Comparison of ENCODE assay signal across 10 cellular contexts in the genomic region with DNA sequence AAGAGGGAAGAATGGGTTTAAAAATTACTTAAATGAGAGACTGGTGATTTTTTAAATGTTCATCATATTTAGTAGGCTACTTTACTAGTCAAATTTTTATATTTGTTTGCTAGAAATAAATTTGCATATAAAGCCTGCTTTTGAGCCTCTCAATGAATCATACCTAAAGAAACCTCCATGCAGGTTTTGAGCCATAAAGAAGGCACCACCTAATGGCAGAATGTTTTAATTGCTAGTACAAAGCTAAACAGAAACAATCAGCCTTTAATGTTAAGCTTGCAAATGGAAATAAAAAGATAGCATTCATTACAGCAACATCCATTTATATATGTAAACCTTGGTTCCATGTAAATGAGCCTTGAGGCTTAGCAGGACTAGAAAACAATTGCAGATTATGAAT.
DNase-seq lines count a peak whose midpoint lies in the region; ATAC-seq and TF ChIP-seq lines count a peak whose summit lies in the region.
"Had no signal": no experiment of that assay in that cellular context is flagged by ENCODE, and none has a peak within 500 bp of the region (broad histone marks: within the 10 kb centered on the region; RNA-seq: fewer than 3 reads in every experiment).

No MANE protein-coding gene starts in this region.

- H3K9ac ChIP-seq in GM23248 (no peak overlapping the region), OCI-LY3 (ENCODE audit: low read length) (no peak overlapping the region)

- CTCF ChIA-PET in activated naive CD4-positive, alpha-beta T cell treated with anti-CD3 and anti-CD28 coated beads, Interleukin-2, amount 10 ng/mL, durations not matched to agents 7 days and 5 days (lab: Charles Lee): no interaction called here
- CTCF ChIA-PET in activated CD8-positive, alpha-beta T cell treated with anti-CD3 and anti-CD28 coated beads, Interleukin-2, amount 10 ng/mL, durations not matched to agents 7 days and 5 days (lab: Charles Lee): no interaction called here

- no peak overlapping the region for H3K4me3 Mint-ChIP-seq in activated naive CD4-positive, alpha-beta T cell treated with anti-CD3 and anti-CD28 coated beads, Interleukin-2, amount 10 ng/mL, durations not matched to agents 7 days and 5 days
- no peak overlapping the region for H3K4me3 Mint-ChIP-seq in activated CD8-positive, alpha-beta T cell treated with anti-CD3 and anti-CD28 coated beads, Interleukin-2, amount 10 ng/mL, durations not matched to agents 7 days and 5 days
- H3K4me3 Mint-ChIP-seq: activated T-cell treated with anti-CD3 and anti-CD28 coated beads, Interleukin-2, amount 50 U/mL, for 72 hours had no signal

- H3K27me3 ChIP-seq in GM23248 (replicated peaks; ENCODE audit: insufficient read depth): no peaks in the 10 kb centered on the region
- H3K27me3 ChIP-seq in OCI-LY3 (ENCODE audit: low read depth, low read length): no peaks in the 10 kb centered on the region

- H2AFZ ChIP-seq in GM23248: no peak overlapping the region
- H2AFZ ChIP-seq in OCI-LY3 (ENCODE audit: low read depth, low read length): no peak overlapping the region

- H3K4me2 ChIP-seq in GM23248 (ENCODE audit: unreplicated experiment) (no peak overlapping the region), OCI-LY3 (ENCODE audit: low read length) (no peak overlapping the region)

- H3K4me1 Mint-ChIP-seq in activated naive CD4-positive, alpha-beta T cell treated with anti-CD3 and anti-CD28 coated beads, Interleukin-2, amount 10 ng/mL, durations not matched to agents 7 days and 5 days: no peaks in the 10 kb centered on the region
- H3K4me1 Mint-ChIP-seq in activated CD8-positive, alpha-beta T cell treated with anti-CD3 and anti-CD28 coated beads, Interleukin-2, amount 10 ng/mL, durations not matched to agents 7 days and 5 days (ENCODE audit: low read depth): no peaks in the 10 kb centered on the region

- H3K36me3 ChIP-seq in GM23248 (ENCODE audit: low read depth) (no peaks in the 10 kb centered on the region), OCI-LY3 (replicated peaks; ENCODE audit: low read depth, low read length) (no peaks in the 10 kb centered on the region)

- no peaks in the 10 kb centered on the region for H3F3A ChIP-seq in GM23248 (ENCODE audit: insufficient read depth)

- peak; percentile 32 for DNase-seq in COLO829 (ENCODE audit: low spot score)
- peak; percentile 3 for DNase-seq in GM23248
- peak; percentile 42 for DNase-seq in fibroblast of pulmonary artery (ENCODE audit: low read depth)
- no peak for DNase-seq in activated naive CD4-positive, alpha-beta T cell treated with anti-CD3 and anti-CD28 coated beads, Interleukin-2, amount 10 ng/mL, durations not matched to agents 7 days and 5 days
- no peak for DNase-seq in NCI-H2029 (lab: John Stamatoyannopoulos, UW)
- DNase-seq in NCI-H187 (lab: John Stamatoyannopoulos, UW): no peak
- DNase-seq in activated CD8-positive, alpha-beta T cell treated with anti-CD3 and anti-CD28 coated beads, Interleukin-2, amount 10 ng/mL, durations not matched to agents 7 days and 5 days: no peak
- DNase-seq: activated T-cell treated with anti-CD3 and anti-CD28 coated beads, Interleukin-2, amount 50 U/mL, for 72 hours; EL had no signal

- H3K27ac Mint-ChIP-seq in activated naive CD4-positive, alpha-beta T cell treated with anti-CD3 and anti-CD28 coated beads, Interleukin-2, amount 10 ng/mL, durations not matched to agents 7 days and 5 days: no peak overlapping the region
- H3K27ac Mint-ChIP-seq in activated CD8-positive, alpha-beta T cell treated with anti-CD3 and anti-CD28 coated beads, Interleukin-2, amount 10 ng/mL, durations not matched to agents 7 days and 5 days: no peak overlapping the region
- H3K27ac Mint-ChIP-seq: activated T-cell treated with anti-CD3 and anti-CD28 coated beads, Interleukin-2, amount 50 U/mL, for 72 hours had no signal

- H3K9me3 ChIP-seq in GM23248 (ENCODE audit: low read depth) (no peaks in the 10 kb centered on the region), OCI-LY3 (ENCODE audit: insufficient read depth, low read length) (no peaks in the 10 kb centered on the region)

- H3K4me3 ChIP-seq in GM23248 (no peak overlapping the region), OCI-LY3 (ENCODE audit: low read length) (no peak overlapping the region), fibroblast of pulmonary artery (replicated peaks; ENCODE audit: low read depth, low read length) (no peak overlapping the region)

- in situ Hi-C loops in GM23248 (cut with MboI): no loop called here

- H3K27ac ChIP-seq in GM23248 (no peak overlapping the region), OCI-LY3 (ENCODE audit: low read length) (no peak overlapping the region)

- H3K27me3 Mint-ChIP-seq in activated naive CD4-positive, alpha-beta T cell treated with anti-CD3 and anti-CD28 coated beads, Interleukin-2, amount 10 ng/mL, durations not matched to agents 7 days and 5 days: no peaks in the 10 kb centered on the region
- H3K27me3 Mint-ChIP-seq in activated CD8-positive, alpha-beta T cell treated with anti-CD3 and anti-CD28 coated beads, Interleukin-2, amount 10 ng/mL, durations not matched to agents 7 days and 5 days (ENCODE audit: low read depth): no peaks in the 10 kb centered on the region

- POLR2A ChIA-PET in activated CD8-positive, alpha-beta T cell treated with anti-CD3 and anti-CD28 coated beads, Interleukin-2, amount 10 ng/mL, durations not matched to agents 7 days and 5 days (lab: Charles Lee): no interaction called here

- H3K9me2 ChIP-seq in GM23248 (ENCODE audit: insufficient read depth): no peaks in the 10 kb centered on the region

- no peaks in the 10 kb centered on the region for H3K36me3 Mint-ChIP-seq in activated naive CD4-positive, alpha-beta T cell treated with anti-CD3 and anti-CD28 coated beads, Interleukin-2, amount 10 ng/mL, durations not matched to agents 7 days and 5 days
- H3K36me3 Mint-ChIP-seq in activated CD8-positive, alpha-beta T cell treated with anti-CD3 and anti-CD28 coated beads, Interleukin-2, amount 10 ng/mL, durations not matched to agents 7 days and 5 days (ENCODE audit: low read depth): no peaks in the 10 kb centered on the region

- TF ChIP-seq CTCF in OCI-LY3 (IDR thresholded peaks at IDR 0.05; ENCODE audit: low read depth, low read length) (peak; percentile 50), fibroblast of pulmonary artery (IDR thresholded peaks at IDR 0.05; ENCODE audit: low read length, missing control alignments) (peak; percentile 49)

- H3K79me2 ChIP-seq in GM23248 (ENCODE audit: insufficient read depth): no peaks in the 10 kb centered on the region
- H3K79me2 ChIP-seq in OCI-LY3 (ENCODE audit: low read length): no peaks in the 10 kb centered on the region

- H3K9me3 Mint-ChIP-seq in activated naive CD4-positive, alpha-beta T cell treated with anti-CD3 and anti-CD28 coated beads, Interleukin-2, amount 10 ng/mL, durations not matched to agents 7 days and 5 days: peaks cover 2% of the 10 kb centered on the region
- H3K9me3 Mint-ChIP-seq in activated CD8-positive, alpha-beta T cell treated with anti-CD3 and anti-CD28 coated beads, Interleukin-2, amount 10 ng/mL, durations not matched to agents 7 days and 5 days (ENCODE audit: insufficient read depth): no peaks in the 10 kb centered on the region

- no peak for ATAC-seq in activated CD8-positive, alpha-beta T cell treated with anti-CD3 and anti-CD28 coated beads, Interleukin-2, amount 10 ng/mL, durations not matched to agents 7 days and 5 days
- ATAC-seq: activated T-cell treated with anti-CD3 and anti-CD28 coated beads, Interleukin-2, amount 50 U/mL, for 72 hours had no signal

- H4K20me1 ChIP-seq in GM23248 (ENCODE audit: insufficient read depth) (no peaks in the 10 kb centered on the region), OCI-LY3 (ENCODE audit: insufficient read depth, low read length) (no peaks in the 10 kb centered on the region)

- no peaks in the 10 kb centered on the region for H3K4me1 ChIP-seq in GM23248 (ENCODE audit: insufficient read depth)
- peaks cover 19% of the 10 kb centered on the region for H3K4me1 ChIP-seq in OCI-LY3 (ENCODE audit: low read length)

Comparison
In these comparisons a context has a peak if more than half of its experiments do, and no peak if none do; other contexts are left out.
1. DNase-seq: peak in COLO829 (single experiment), GM23248 (single experiment) and fibroblast of pulmonary artery (single experiment); none in activated naive CD4-positive, alpha-beta T cell treated with anti-CD3 and anti-CD28 coated beads, Interleukin-2, amount 10 ng/mL, durations not matched to agents 7 days and 5 days (single experiment), NCI-H2029 (single experiment), NCI-H187 (0 of 2) and activated CD8-positive, alpha-beta T cell treated with anti-CD3 and anti-CD28 coated beads, Interleukin-2, amount 10 ng/mL, durations not matched to agents 7 days and 5 days (single experiment).